Comparison of ENCODE assay signal across 12 cellular contexts in genomic region chr2:98912957-98913915, GRCh38. TPM values are rescaled to one million over a fixed set of nuclear protein-coding genes. Genes with fewer than 3 reads are reported as not detected.
DNase-seq lines count a peak whose midpoint lies in the region; ATAC-seq and TF ChIP-seq lines count a peak whose summit lies in the region.
"Had no signal": no experiment of that assay in that cellular context is flagged by ENCODE, and none has a peak within 500 bp of the region (broad histone marks: within the 10 kb centered on the region; RNA-seq: fewer than 3 reads in every experiment).

No MANE protein-coding gene starts in this region.

- H3K9ac ChIP-seq in KMS-11: no peak overlapping the region
- H3K9ac ChIP-seq: neural progenitor cell had no signal

- H3K4me3 Mint-ChIP-seq in chondrocyte (ENCODE audit: unreplicated experiment) (no peak overlapping the region), nephron progenitor cell (no peak overlapping the region)
- H3K4me3 Mint-ChIP-seq: immature natural killer cell, neural progenitor cell had no signal

- no peaks in the 10 kb centered on the region for H3K27me3 Mint-ChIP-seq in chondrocyte (ENCODE audit: low read depth)
- peaks cover 14% of the 10 kb centered on the region for H3K27me3 Mint-ChIP-seq in nephron progenitor cell (ENCODE audit: low read depth, poor library complexity)

- peak overlapping the region; percentile 82 for H3K4me2 ChIP-seq in KMS-11
- H3K4me2 ChIP-seq: neural progenitor cell had no signal

- no peak overlapping the region for H3K27ac ChIP-seq in KMS-11
- H3K27ac ChIP-seq: neural progenitor cell had no signal

- TF ChIP-seq CTCF in KMS-11 (conservative IDR thresholded peaks at IDR 0.05; ENCODE audit: low read depth, low read length): no peak
- no peak for TF ChIP-seq CTCF in chondrocyte (IDR thresholded peaks at IDR 0.05)
- TF ChIP-seq CTCF in nephron progenitor cell (IDR thresholded peaks at IDR 0.05): no peak

- no peaks in the 10 kb centered on the region for H3K27me3 ChIP-seq in KMS-11 (ENCODE audit: insufficient read depth, low read depth)
- H3K27me3 ChIP-seq: neural progenitor cell had no signal

- no peaks in the 10 kb centered on the region for H3K79me2 ChIP-seq in KMS-11 (ENCODE audit: insufficient read depth, low read depth)

- no peaks in the 10 kb centered on the region for H3K36me3 Mint-ChIP-seq in chondrocyte (ENCODE audit: low read depth)
- H3K36me3 Mint-ChIP-seq in nephron progenitor cell (ENCODE audit: low read depth): no peaks in the 10 kb centered on the region
- H3K36me3 Mint-ChIP-seq: immature natural killer cell, neural progenitor cell had no signal

- H3K27ac Mint-ChIP-seq in chondrocyte (ENCODE audit: unreplicated experiment): peak overlapping the region; percentile 97
- H3K27ac Mint-ChIP-seq in nephron progenitor cell: peak overlapping the region; percentile 37
- H3K27ac Mint-ChIP-seq: immature natural killer cell, neural progenitor cell had no signal

- no peak overlapping the region for H3K4me3 ChIP-seq in KMS-11 (IDR thresholded peaks at IDR 0.05; ENCODE audit: insufficient read depth, low read depth, low read length)
- H3K4me3 ChIP-seq: neural progenitor cell had no signal

- H3K36me3 ChIP-seq in KMS-11 (ENCODE audit: insufficient read depth): no peaks in the 10 kb centered on the region
- H3K36me3 ChIP-seq: neural progenitor cell had no signal

- peaks cover 52% of the 10 kb centered on the region for H3K4me1 ChIP-seq in KMS-11 (ENCODE audit: low read depth, poor library complexity, severe bottlenecking)

- H3K9me3 Mint-ChIP-seq in chondrocyte (ENCODE audit: low read depth): no peaks in the 10 kb centered on the region
- peaks cover 4% of the 10 kb centered on the region for H3K9me3 Mint-ChIP-seq in nephron progenitor cell
- H3K9me3 Mint-ChIP-seq: immature natural killer cell, neural progenitor cell had no signal

- no peak for ATAC-seq in HG02571 (IDR thresholded peaks at IDR 0.05; ENCODE audit: unreplicated experiment)

- H3K4me1 Mint-ChIP-seq in chondrocyte (ENCODE audit: low read depth) (peaks cover 94% of the 10 kb centered on the region), nephron progenitor cell (peaks cover 57% of the 10 kb centered on the region)

- no peak overlapping the region for H2AFZ ChIP-seq in KMS-11 (ENCODE audit: low read depth)
- H2AFZ ChIP-seq: neural progenitor cell had no signal

- H4K20me1 ChIP-seq in KMS-11 (ENCODE audit: insufficient read depth): no peaks in the 10 kb centered on the region

- DNase-seq in DMS79 (lab: John Stamatoyannopoulos, UW): peak; percentile 47
- peak; percentile 85 for DNase-seq in chondrocyte (ENCODE audit: low spot score)
- DNase-seq in nephron progenitor cell: no peak
- no peak for DNase-seq in NCI-H774 (lab: John Stamatoyannopoulos, UW)
- DNase-seq in activated CD4-positive, CD25-positive, alpha-beta regulatory T cell (lab: John Stamatoyannopoulos, UW): no peak
- no peak for DNase-seq in AML-193 (lab: John Stamatoyannopoulos, UW)
- DNase-seq: activated CD4-positive, alpha-beta T cell treated with anti-CD3 and anti-CD28 coated beads, Interleukin-2, amount 50 U/mL, for 1 hour; immature natural killer cell; SIG-M5 had no signal

RNA-seq across cellular contexts. Expression of gene CRACDL, which starts 22.8 kb away (rescaled TPM):
- total RNA-seq in chondrocyte: 17.0 to 50.4 TPM (median 19.9 TPM) in 3 replicates

Comparison
In these comparisons a context has a peak if more than half of its experiments do, and no peak if none do; other contexts are left out.
1. DNase-seq: peak in DMS79 (single experiment) and chondrocyte (single experiment); none in nephron progenitor cell (single experiment), NCI-H774 (single experiment), activated CD4-positive, CD25-positive, alpha-beta regulatory T cell (0 of 4) and AML-193 (0 of 2).